ENCODE assay signal across 34 cellular contexts in genomic region chr7:132137681-132138080, GRCh38.
"Had no signal": no experiment of that assay in that cellular context is flagged by ENCODE, and none has a peak within 500 bp of the region (broad histone marks: within the 10 kb centered on the region; RNA-seq: fewer than 3 reads in every experiment).

No MANE protein-coding gene starts in this region.

- H3K36me3 ChIP-seq: MG63 had no signal

- H3K27me3 ChIP-seq: MG63 had no signal

- H3K9me3 ChIP-seq: MG63 had no signal

- H3K4me3 ChIP-seq: MG63 had no signal

- DNase-seq: Kasumi-1, MG63, MM.1S, MV-4-11, NCI-H1048, NCI-H1092, NCI-H1092 treated with DMSO at 0.1 percent for 48 hours, NCI-H1105, NCI-H1105 treated with DMSO at 0.1 percent for 48 hours, NCI-H1417, NCI-H1417 treated with DMSO at 0.1 percent for 48 hours, NCI-H1436, NCI-H146, NCI-H1694, NCI-H1694 treated with DMSO at 0.1 percent for 48 hours, NCI-H187, NCI-H187 treated with DMSO at 0.1 percent for 48 hours, NCI-H1930, NCI-H2029, NCI-H2029 treated with DMSO at 0.1 percent for 48 hours, NCI-H2081, NCI-H2081 treated with DMSO at 0.1 percent for 48 hours, NCI-H2107, NCI-H2171, NCI-H2171 treated with DMSO at 0.1 percent for 48 hours, NCI-H2227 treated with DMSO at 0.1 percent for 48 hours, NCI-H226, NCI-H345, NCI-H446, NCI-H446 treated with DMSO at 0.1 percent for 48 hours, NCI-H510A, NCI-H510A treated with DMSO at 0.1 percent for 48 hours, NCI-H524 treated with DMSO at 0.1 percent for 48 hours, NCI-H526 had no signal
